In genomic region chr7:19560111-19560883, GRCh38 we compare ENCODE assay signal across 16 cellular contexts.
DNase-seq lines count a peak whose midpoint lies in the region; ATAC-seq and TF ChIP-seq lines count a peak whose summit lies in the region.
"Had no signal": no experiment of that assay in that cellular context is flagged by ENCODE, and none has a peak within 500 bp of the region (broad histone marks: within the 10 kb centered on the region; RNA-seq: fewer than 3 reads in every experiment).

No MANE protein-coding gene starts in this region.

- H3K4me3 ChIP-seq in AG09309 (ENCODE audit: control insufficient read depth, low read depth, low read length): no peak overlapping the region
- H3K4me3 ChIP-seq in choroid plexus epithelial cell (ENCODE audit: low read depth, low read length): no peak overlapping the region
- H3K4me3 ChIP-seq: body of pancreas had no signal

- DNase-seq in AG09309 (ENCODE audit: low read depth) (peak; percentile 52), M059J (ENCODE audit: low read depth) (peak; percentile 79), choroid plexus epithelial cell (ENCODE audit: low read depth) (peak; percentile 98), non-pigmented ciliary epithelial cell (ENCODE audit: low read depth) (peak; percentile 90), kidney glomerular epithelial cell (lab: John Stamatoyannopoulos, UW) (no peak), DMS79 treated with DMSO at 0.1 percent for 48 hours (lab: John Stamatoyannopoulos, UW) (no peak)
- DNase-seq: activated T-cell treated with anti-CD3 and anti-CD28 coated beads, Interleukin-2, amount 50 U/mL, for 72 hours; body of pancreas; kidney; naive B cell; NCI-H345; SK-N-SH; small intestine had no signal

- no peak for TF ChIP-seq CTCF in AG09309 (IDR thresholded peaks at IDR 0.05; ENCODE audit: control insufficient read depth, insufficient read depth, low read depth, low read length, missing control alignments)
- no peak for TF ChIP-seq CTCF in choroid plexus epithelial cell (conservative IDR thresholded peaks at IDR 0.05; ENCODE audit: low read depth, low read length)

- ATAC-seq in HG03159 (IDR thresholded peaks at IDR 0.05; ENCODE audit: unreplicated experiment) (no peak), HG03196 (IDR thresholded peaks at IDR 0.05; ENCODE audit: unreplicated experiment) (no peak)
- ATAC-seq: activated CD4-positive, CD25-positive, alpha-beta regulatory T cell treated with anti-CD3 and anti-CD28 coated beads, Interleukin-2, amount 50 U/mL, for 24 hours; activated T-cell treated with anti-CD3 and anti-CD28 coated beads, Interleukin-2, amount 50 U/mL, for 72 hours; body of pancreas had no signal

Comparison
In these comparisons a context has a peak if more than half of its experiments do, and no peak if none do; other contexts are left out.
1. DNase-seq: peak in AG09309 (single experiment), M059J (single experiment), choroid plexus epithelial cell (single experiment) and non-pigmented ciliary epithelial cell (single experiment); none in kidney glomerular epithelial cell (single experiment) and DMS79 treated with DMSO at 0.1 percent for 48 hours (single experiment).